ENCODE assay signal across 25 cellular contexts in genomic region chr12:96246926-96247566, GRCh38. TPM values are rescaled to one million over a fixed set of nuclear protein-coding genes. Genes with fewer than 3 reads are reported as not detected.
A peak's percentile ranks its signal among the peaks of the same experiment; 100 is the strongest.
DNase-seq lines count a peak whose midpoint lies in the region; ATAC-seq and TF ChIP-seq lines count a peak whose summit lies in the region.
"Had no signal": no experiment of that assay in that cellular context is flagged by ENCODE, and none has a peak within 500 bp of the region (broad histone marks: within the 10 kb centered on the region; RNA-seq: fewer than 3 reads in every experiment).

No MANE protein-coding gene starts in this region.

- H4K8ac ChIP-seq in mesendoderm (ENCODE audit: low read depth, low read length) = no peak overlapping the region

- peak overlapping the region; percentile 2 for H3K27ac Mint-ChIP-seq in activated naive CD4-positive, alpha-beta T cell treated with anti-CD3 and anti-CD28 coated beads for 36 hours
- H3K27ac Mint-ChIP-seq in HFFc6 = peak overlapping the region; percentile 67
- H3K27ac Mint-ChIP-seq: GM23338, T-helper 17 cell had no signal

- no peak overlapping the region for H2BK120ac ChIP-seq in mesendoderm (ENCODE audit: low read depth, low read length)

- peaks cover 36% of the 10 kb centered on the region for H3K36me3 Mint-ChIP-seq in activated naive CD4-positive, alpha-beta T cell treated with anti-CD3 and anti-CD28 coated beads for 36 hours (ENCODE audit: low read depth)
- H3K36me3 Mint-ChIP-seq in HFFc6 (ENCODE audit: low read depth) = peaks cover 53% of the 10 kb centered on the region

- H3K4me3 ChIP-seq in osteoblast (ENCODE audit: insufficient read depth, low read length) (no peak overlapping the region), mesendoderm (ENCODE audit: low read length) (no peak overlapping the region)
- H3K4me3 ChIP-seq: GM23338, lower lobe of right lung, upper lobe of left lung had no signal

- no peak for DNase-seq in activated naive CD4-positive, alpha-beta T cell treated with anti-CD3 and anti-CD28 coated beads for 36 hours
- no peak for DNase-seq in activated naive CD4-positive, alpha-beta T cell (lab: John Stamatoyannopoulos, UW)
- DNase-seq in HFFc6 (no peak), ecto neural progenitor cell (ENCODE audit: low spot score) (peak; percentile 36), osteoblast (ENCODE audit: insufficient read length, low spot score, missing footprints) (no peak), mesendoderm (no peak), T1000 (lab: John Stamatoyannopoulos, UW) (no peak)
- DNase-seq: activated effector memory CD4-positive, alpha-beta T cell treated with Interleukin-2 at 50 U/mL for 16 hours; C1 segment of cervical spinal cord; cerebellar nuclear complex; erythroblast; head of caudate nucleus; lower lobe of right lung; NCI-H1092 treated with DMSO at 0.1 percent for 48 hours; NCI-H187; NCI-H2171; NCI-H510A; right cardiac atrium; stimulated activated CD4-positive, alpha-beta T cell treated with anti-CD3 and anti-CD28 coated beads, Interleukin-2, amount 100 ng/mL, for 24 hours; substantia nigra; T-helper 17 cell had no signal

- H3K4me1 ChIP-seq in osteoblast (ENCODE audit: insufficient read depth, low read length) (peaks cover 17% of the 10 kb centered on the region), mesendoderm (ENCODE audit: control insufficient read depth, low read depth, low read length) (no peaks in the 10 kb centered on the region)

- no peak overlapping the region for H3K4ac ChIP-seq in mesendoderm (ENCODE audit: low read depth, low read length)

- H3K27ac ChIP-seq in osteoblast (ENCODE audit: low read depth, low read length) (peak overlapping the region; percentile 85), mesendoderm (ENCODE audit: low read depth, low read length) (no peak overlapping the region)
- H3K27ac ChIP-seq: lower lobe of right lung, upper lobe of left lung had no signal

- H3K56ac ChIP-seq in mesendoderm (ENCODE audit: low read length) = no peak overlapping the region

- intact Hi-C loops in activated naive CD4-positive, alpha-beta T cell treated with anti-CD3 and anti-CD28 coated beads for 36 hours (cut with micrococcal nuclease) = no loop called here

- H3K79me2 ChIP-seq in osteoblast (ENCODE audit: insufficient read depth, low read length) (peaks cover 92% of the 10 kb centered on the region), mesendoderm (ENCODE audit: control insufficient read depth, insufficient read depth, low read length) (no peaks in the 10 kb centered on the region)

- peaks cover 39% of the 10 kb centered on the region for H3K4me1 Mint-ChIP-seq in activated naive CD4-positive, alpha-beta T cell treated with anti-CD3 and anti-CD28 coated beads for 36 hours (ENCODE audit: low read depth)
- peaks cover 40% of the 10 kb centered on the region for H3K4me1 Mint-ChIP-seq in HFFc6 (ENCODE audit: low read depth)
- H3K4me1 Mint-ChIP-seq: GM23338 had no signal

- peaks cover 40% of the 10 kb centered on the region for H3K36me3 ChIP-seq in osteoblast (ENCODE audit: insufficient read depth, low read length)
- peaks cover 3% of the 10 kb centered on the region for H3K36me3 ChIP-seq in mesendoderm (ENCODE audit: control insufficient read depth, insufficient read depth, low read length)

- CTCF ChIA-PET in activated naive CD4-positive, alpha-beta T cell treated with anti-CD3 and anti-CD28 coated beads for 36 hours (lab: Charles Lee) = interaction anchor here (0.6 kb wide), 1 partner anchor 188 kb away, joined by 3 read pairs; no protein-coding TSS in a partner anchor

- H3K27me3 Mint-ChIP-seq in activated naive CD4-positive, alpha-beta T cell treated with anti-CD3 and anti-CD28 coated beads for 36 hours (ENCODE audit: low read depth) = no peaks in the 10 kb centered on the region
- peaks cover 3% of the 10 kb centered on the region for H3K27me3 Mint-ChIP-seq in HFFc6 (ENCODE audit: insufficient read depth)
- H3K27me3 Mint-ChIP-seq: T-helper 17 cell had no signal

- peaks cover 8% of the 10 kb centered on the region for H4K20me1 ChIP-seq in osteoblast (ENCODE audit: insufficient read depth, low read length)

- H3K9me3 Mint-ChIP-seq in activated naive CD4-positive, alpha-beta T cell treated with anti-CD3 and anti-CD28 coated beads for 36 hours = no peaks in the 10 kb centered on the region
- H3K9me3 Mint-ChIP-seq in HFFc6 = no peaks in the 10 kb centered on the region
- H3K9me3 Mint-ChIP-seq: GM23338 had no signal

- H3K79me1 ChIP-seq in mesendoderm (ENCODE audit: low read length) = no peaks in the 10 kb centered on the region

- no peak overlapping the region for H2BK5ac ChIP-seq in mesendoderm (ENCODE audit: low read length)

- ATAC-seq in HG02642 (IDR thresholded peaks at IDR 0.05; ENCODE audit: poor library complexity, unreplicated experiment) = no peak
- ATAC-seq: lower lobe of right lung, right cardiac atrium, SK-N-SH treated with all-trans-retinoic acid at 6 μM for 48 hours, T-helper 17 cell had no signal

- H2AFZ ChIP-seq in osteoblast (ENCODE audit: low read length) = no peak overlapping the region
- H2AFZ ChIP-seq: GM23338 had no signal

- no CpG with 5 or more reads among the region's 39 CpGs for WGBS in mesendoderm (ENCODE audit: extremely low coverage, insufficient coverage, low lambda C conversion rate)

- H3K18ac ChIP-seq in mesendoderm (ENCODE audit: low read length) = no peak overlapping the region

- H2AK5ac ChIP-seq in mesendoderm (ENCODE audit: low read length) = no peak overlapping the region

- H3K27me3 ChIP-seq in osteoblast (ENCODE audit: insufficient read depth, low read length) (no peaks in the 10 kb centered on the region), mesendoderm (ENCODE audit: insufficient read depth, low read length, poor library complexity) (no peaks in the 10 kb centered on the region)
- H3K27me3 ChIP-seq: upper lobe of left lung had no signal

- H3K9me3 ChIP-seq in osteoblast (ENCODE audit: low read depth, low read length) = no peaks in the 10 kb centered on the region
- H3K9me3 ChIP-seq: lower lobe of right lung, upper lobe of left lung had no signal

- no peak overlapping the region for H3K23ac ChIP-seq in mesendoderm (ENCODE audit: low read length)

- no peak overlapping the region for H2BK15ac ChIP-seq in mesendoderm (replicated peaks; ENCODE audit: low read depth)

- no peak overlapping the region for H4K5ac ChIP-seq in mesendoderm (ENCODE audit: low read length)

- no peak overlapping the region for H3K9ac ChIP-seq in mesendoderm (ENCODE audit: low read length)

- H3K4me2 ChIP-seq in osteoblast (ENCODE audit: insufficient read depth, low read length) (no peak overlapping the region), mesendoderm (ENCODE audit: low read length) (no peak overlapping the region)
- H3K4me2 ChIP-seq: GM23338 had no signal

- H3K4me3 Mint-ChIP-seq in activated naive CD4-positive, alpha-beta T cell treated with anti-CD3 and anti-CD28 coated beads for 36 hours = no peak overlapping the region
- no peak overlapping the region for H3K4me3 Mint-ChIP-seq in HFFc6
- H3K4me3 Mint-ChIP-seq: GM23338, T-helper 17 cell had no signal

- TF ChIP-seq CTCF in HFFc6 (IDR thresholded peaks at IDR 0.05) (no peak), osteoblast (IDR thresholded peaks at IDR 0.05; ENCODE audit: extremely low read depth, low read depth, low read length) (no peak)

RNA-seq across cellular contexts. Expression of gene ELK3, which starts 52.9 kb away (rescaled TPM):
- 10 to 100 TPM; 11.4 to 14.1 TPM for total RNA-seq in activated naive CD4-positive, alpha-beta T cell treated with anti-CD3 and anti-CD28 coated beads for 36 hours
- 10 to 100 TPM; 54.5 to 80.7 (median 71.9) TPM for total RNA-seq in HFFc6 (2021; fragmentation: NEBNext Ultra II Directional; extraction: Animal tissue kit (Norgen Biotek cat#: 25700))
- total RNA-seq in osteoblast = 27.5 and 30.1 TPM in 2 replicates
- polyA plus RNA-seq in mesendoderm (2013, experiment 1 of 2) = 24.2 TPM
- polyA plus RNA-seq in mesendoderm (2013, experiment 2 of 2) = 24.0 TPM
